ENCODE assay signal across 13 cellular contexts in the genomic region with DNA sequence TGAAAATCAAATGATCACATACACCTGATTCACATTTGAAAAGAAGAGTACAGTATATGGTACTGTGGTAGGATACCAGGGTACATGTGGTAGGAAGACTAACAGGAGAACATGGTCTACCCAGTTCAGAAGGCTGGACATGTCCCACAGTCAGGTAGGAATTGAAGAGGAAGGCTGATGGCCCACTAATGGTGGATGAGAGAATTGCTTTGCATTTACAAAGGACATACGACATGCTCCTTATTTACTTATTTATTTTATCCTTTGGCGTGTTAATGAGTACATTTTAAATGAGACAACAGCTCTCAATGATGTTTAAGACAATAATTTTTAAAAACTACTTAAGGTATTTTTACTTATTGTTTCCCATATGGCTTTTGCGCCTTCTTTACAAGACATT.
A peak's percentile ranks its signal among the peaks of the same experiment; 100 is the strongest.
DNase-seq lines count a peak whose midpoint lies in the region; ATAC-seq and TF ChIP-seq lines count a peak whose summit lies in the region.
"Had no signal": no experiment of that assay in that cellular context is flagged by ENCODE, and none has a peak within 500 bp of the region (broad histone marks: within the 10 kb centered on the region; RNA-seq: fewer than 3 reads in every experiment).

No MANE protein-coding gene starts in this region.

- CTCF ChIA-PET in MCF 10A (lab: Yijun Ruan, JAX) = interaction anchor here (0.6 to 2.0 kb wide), 5 partner anchors 8 to 27 kb away, joined by 3 to 6 read pairs (median 3); no protein-coding TSS in a partner anchor

- no peaks in the 10 kb centered on the region for H3K27me3 Mint-ChIP-seq in MCF 10A (ENCODE audit: insufficient read depth, unreplicated experiment)
- H3K27me3 Mint-ChIP-seq in endothelial cell (ENCODE audit: unreplicated experiment) = peaks cover 2% of the 10 kb centered on the region
- no peaks in the 10 kb centered on the region for H3K27me3 Mint-ChIP-seq in stimulated activated memory B cell treated with anti-CD40 and anti-IgM and Interleukin-4, amounts not matched to agents 10 μg/mL and 1 μg/mL and 100 μg/mL, for 72 hours

- intact Hi-C loops in MCF 10A (cut with micrococcal nuclease) (no loop called here), breast epithelium (cut with DNase I; ENCODE audit: low total_unique reads) (no loop called here), posterior cingulate gyrus (cut with DNase I) (no loop called here)

- ATAC-seq in stimulated activated memory B cell treated with anti-CD40 and anti-IgM and Interleukin-4, amounts not matched to agents 10 μg/mL and 1 μg/mL and 100 μg/mL, for 72 hours = no peak
- ATAC-seq in GM18873 (IDR thresholded peaks at IDR 0.05; ENCODE audit: low FRiP score, unreplicated experiment) = no peak
- ATAC-seq: gastrocnemius medialis had no signal

- H3K79me2 ChIP-seq in OCI-LY1 (ENCODE audit: insufficient read depth, low read length) = no peaks in the 10 kb centered on the region

- no peak for TF ChIP-seq POLR2A in breast epithelium (IDR thresholded peaks at IDR 0.05)

- no peaks in the 10 kb centered on the region for H3K36me3 ChIP-seq in breast epithelium
- H3K36me3 ChIP-seq in OCI-LY1 (ENCODE audit: insufficient read depth, low read length) = no peaks in the 10 kb centered on the region
- H3K36me3 ChIP-seq: gastrocnemius medialis, uterus had no signal

- no peak overlapping the region for H3K27ac ChIP-seq in breast epithelium
- no peak overlapping the region for H3K27ac ChIP-seq in OCI-LY1 (ENCODE audit: low read depth, low read length, poor library complexity, severe bottlenecking)
- H3K27ac ChIP-seq: gastrocnemius medialis, uterus had no signal

- H3K27ac Mint-ChIP-seq in MCF 10A (ENCODE audit: low read depth, unreplicated experiment) (no peak overlapping the region), endothelial cell (ENCODE audit: unreplicated experiment) (no peak overlapping the region)
- peak overlapping the region; percentile 6 for H3K27ac Mint-ChIP-seq in stimulated activated memory B cell treated with anti-CD40 and anti-IgM and Interleukin-4, amounts not matched to agents 10 μg/mL and 1 μg/mL and 100 μg/mL, for 72 hours

- DNase-seq in MCF 10A (ENCODE audit: unreplicated experiment) = no peak
- DNase-seq in breast epithelium (ENCODE audit: low spot score in 2 of 2) = no peak
- DNase-seq in endothelial cell (ENCODE audit: low spot score) = no peak
- DNase-seq in posterior cingulate gyrus = no peak
- DNase-seq in stimulated activated CD4-positive, alpha-beta T cell treated with anti-CD3 and anti-CD28 coated beads, Interleukin-2, amount 100 ng/mL, for 48 hours = no peak
- DNase-seq: central memory CD4-positive, alpha-beta T cell; gastrocnemius medialis; NCI-H1417 treated with DMSO at 0.1 percent for 48 hours; retina; uterus had no signal

- no peak overlapping the region for H3K9ac ChIP-seq in OCI-LY1 (ENCODE audit: low read length)

- BruUV-seq in MCF 10A (replicated peaks; lab: Mats Ljungman, UMichigan) = no TSS peak

- H4K20me1 ChIP-seq in OCI-LY1 (ENCODE audit: insufficient read depth, low read length) = no peaks in the 10 kb centered on the region

- H3K4me1 Mint-ChIP-seq in MCF 10A (ENCODE audit: insufficient read depth, unreplicated experiment) (peaks cover 12% of the 10 kb centered on the region), endothelial cell (ENCODE audit: unreplicated experiment) (peaks cover 46% of the 10 kb centered on the region)
- peaks cover 62% of the 10 kb centered on the region for H3K4me1 Mint-ChIP-seq in stimulated activated memory B cell treated with anti-CD40 and anti-IgM and Interleukin-4, amounts not matched to agents 10 μg/mL and 1 μg/mL and 100 μg/mL, for 72 hours

- no peak overlapping the region for H3K4me3 Mint-ChIP-seq in MCF 10A (ENCODE audit: unreplicated experiment)
- no peak overlapping the region for H3K4me3 Mint-ChIP-seq in endothelial cell (ENCODE audit: unreplicated experiment)
- no peak overlapping the region for H3K4me3 Mint-ChIP-seq in stimulated activated memory B cell treated with anti-CD40 and anti-IgM and Interleukin-4, amounts not matched to agents 10 μg/mL and 1 μg/mL and 100 μg/mL, for 72 hours

- H3K27me3 ChIP-seq in breast epithelium = no peaks in the 10 kb centered on the region
- no peaks in the 10 kb centered on the region for H3K27me3 ChIP-seq in OCI-LY1 (ENCODE audit: insufficient read depth, low read length)
- H3K27me3 ChIP-seq: gastrocnemius medialis, uterus had no signal

- H3K9me3 ChIP-seq in breast epithelium = no peaks in the 10 kb centered on the region
- H3K9me3 ChIP-seq in OCI-LY1 (ENCODE audit: low read length) = no peaks in the 10 kb centered on the region
- H3K9me3 ChIP-seq: gastrocnemius medialis, uterus had no signal

- H3K4me1 ChIP-seq in breast epithelium = no peaks in the 10 kb centered on the region
- no peaks in the 10 kb centered on the region for H3K4me1 ChIP-seq in OCI-LY1 (ENCODE audit: insufficient read depth, low read length, severe bottlenecking)
- H3K4me1 ChIP-seq: gastrocnemius medialis, uterus had no signal

- POLR2A ChIA-PET in MCF 10A (lab: Yijun Ruan, JAX) = interaction anchor here (0.6 to 3.0 kb wide), 3 partner anchors 20 to 743 kb away, joined by 3 to 9 read pairs (median 3); no protein-coding TSS in a partner anchor

- no peak overlapping the region for H2AFZ ChIP-seq in OCI-LY1 (ENCODE audit: low read length)

- peak; percentile 25 for TF ChIP-seq CTCF in MCF 10A (IDR thresholded peaks at IDR 0.05; ENCODE audit: unreplicated experiment)
- no peak for TF ChIP-seq CTCF in breast epithelium (IDR thresholded peaks at IDR 0.05)
- peak; percentile 35 for TF ChIP-seq CTCF in OCI-LY1 (IDR thresholded peaks at IDR 0.05; ENCODE audit: low read length)
- peak; percentile 51 for TF ChIP-seq CTCF in endothelial cell (IDR thresholded peaks at IDR 0.05; ENCODE audit: unreplicated experiment)

- H3F3A ChIP-seq in OCI-LY1 (ENCODE audit: insufficient read depth, low read length) = no peaks in the 10 kb centered on the region

- H3K9me2 ChIP-seq in OCI-LY1 (ENCODE audit: low read depth, low read length) = no peaks in the 10 kb centered on the region

- no peak overlapping the region for H3K4me3 ChIP-seq in breast epithelium
- H3K4me3 ChIP-seq in OCI-LY1 (ENCODE audit: low read depth, low read length, poor library complexity, severe bottlenecking) = no peak overlapping the region
- H3K4me3 ChIP-seq: gastrocnemius medialis, uterus had no signal

- H3K4me2 ChIP-seq in OCI-LY1 (ENCODE audit: low read length) = no peak overlapping the region

- H3K36me3 Mint-ChIP-seq in MCF 10A (ENCODE audit: insufficient read depth, unreplicated experiment) (peaks cover 3% of the 10 kb centered on the region), endothelial cell (ENCODE audit: low read depth, unreplicated experiment) (no peaks in the 10 kb centered on the region)
- no peaks in the 10 kb centered on the region for H3K36me3 Mint-ChIP-seq in stimulated activated memory B cell treated with anti-CD40 and anti-IgM and Interleukin-4, amounts not matched to agents 10 μg/mL and 1 μg/mL and 100 μg/mL, for 72 hours

- H3K9me3 Mint-ChIP-seq in MCF 10A (ENCODE audit: unreplicated experiment) (no peaks in the 10 kb centered on the region), endothelial cell (ENCODE audit: unreplicated experiment) (no peaks in the 10 kb centered on the region)
- H3K9me3 Mint-ChIP-seq in stimulated activated memory B cell treated with anti-CD40 and anti-IgM and Interleukin-4, amounts not matched to agents 10 μg/mL and 1 μg/mL and 100 μg/mL, for 72 hours = no peaks in the 10 kb centered on the region

Comparison
In these comparisons a context has a peak if more than half of its experiments do, and no peak if none do; other contexts are left out.
1. CTCF ChIP-seq: peak in MCF 10A (single experiment), OCI-LY1 (single experiment) and endothelial cell (single experiment); none in breast epithelium (0 of 3).